1 cellular context compared by ENCODE assay signal in the genomic region with DNA sequence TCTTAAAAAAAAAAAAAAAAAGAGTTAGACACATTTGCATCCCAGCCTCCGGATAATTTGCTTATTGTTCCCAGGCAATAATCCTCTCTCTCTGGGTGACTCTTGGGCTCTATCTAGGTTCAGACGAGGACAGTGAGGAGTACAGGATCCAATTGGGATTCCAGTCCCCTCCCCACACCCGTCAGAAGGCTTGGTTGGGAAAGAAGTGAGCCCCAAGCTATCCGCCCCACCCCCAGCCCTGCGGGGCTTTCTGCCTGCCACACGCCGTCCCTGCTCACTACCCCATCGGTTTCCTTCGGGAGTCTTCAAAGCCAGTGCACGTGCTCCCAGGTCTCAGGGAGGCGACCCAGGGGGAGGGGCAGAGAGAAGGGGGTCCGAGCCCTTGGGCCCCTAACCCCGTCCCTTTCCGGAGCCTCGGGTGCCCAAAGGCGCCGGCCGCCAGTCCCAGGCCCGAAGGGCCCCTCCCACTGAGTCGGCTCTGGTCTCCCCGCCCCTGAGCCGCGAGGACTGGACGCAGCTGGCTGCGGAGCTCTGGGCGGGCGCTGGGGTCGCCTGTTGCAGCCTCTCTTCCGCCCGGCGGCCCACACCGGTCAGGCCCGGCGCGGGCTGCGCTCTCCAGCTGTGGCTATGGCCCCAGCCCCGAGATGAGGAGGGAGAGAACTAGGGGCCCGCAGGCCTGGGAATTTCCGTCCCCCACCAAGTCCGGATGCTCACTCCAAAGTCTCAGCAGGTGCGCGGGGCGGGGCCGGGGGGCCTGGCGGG.
TF ChIP-seq lines count a peak whose summit lies in the region.

No MANE protein-coding gene starts in this region.

TF ChIP-seq in SK-N-SH, 30 proteins besides CTCF, POLR2A, EP300 and RAD21 (continued from another document):
- TF ChIP-seq TAF1 (IDR thresholded peaks at IDR 0.05; ENCODE audit: borderline replicate concordance, low read depth, low read length), result no peak
- peak; percentile 32; the same call in 1 of the 2 replicates for TF ChIP-seq POLR2AphosphoS5 (IDR thresholded peaks at IDR 0.05; ENCODE audit: low read depth, low read length)
- TF ChIP-seq, protein P1, sequence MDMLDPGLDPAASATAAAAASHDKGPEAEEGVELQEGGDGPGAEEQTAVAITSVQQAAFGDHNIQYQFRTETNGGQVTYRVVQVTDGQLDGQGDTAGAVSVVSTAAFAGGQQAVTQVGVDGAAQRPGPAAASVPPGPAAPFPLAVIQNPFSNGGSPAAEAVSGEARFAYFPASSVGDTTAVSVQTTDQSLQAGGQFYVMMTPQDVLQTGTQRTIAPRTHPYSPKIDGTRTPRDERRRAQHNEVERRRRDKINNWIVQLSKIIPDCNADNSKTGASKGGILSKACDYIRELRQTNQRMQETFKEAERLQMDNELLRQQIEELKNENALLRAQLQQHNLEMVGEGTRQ (IDR thresholded peaks at IDR 0.05; ENCODE audit: borderline replicate concordance, low read depth, low read length), result no peak
- TF ChIP-seq, protein P2, sequence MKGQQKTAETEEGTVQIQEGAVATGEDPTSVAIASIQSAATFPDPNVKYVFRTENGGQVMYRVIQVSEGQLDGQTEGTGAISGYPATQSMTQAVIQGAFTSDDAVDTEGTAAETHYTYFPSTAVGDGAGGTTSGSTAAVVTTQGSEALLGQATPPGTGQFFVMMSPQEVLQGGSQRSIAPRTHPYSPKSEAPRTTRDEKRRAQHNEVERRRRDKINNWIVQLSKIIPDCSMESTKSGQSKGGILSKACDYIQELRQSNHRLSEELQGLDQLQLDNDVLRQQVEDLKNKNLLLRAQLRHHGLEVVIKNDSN (IDR thresholded peaks at IDR 0.05; ENCODE audit: borderline replicate concordance, low read depth), result no peak
- TF ChIP-seq NRF1 (IDR thresholded peaks at IDR 0.05; ENCODE audit: low read depth, low read length), result no peak
- no peak for TF ChIP-seq CHD2 (IDR thresholded peaks at IDR 0.05; ENCODE audit: low read length, partially characterized antibody)
- TF ChIP-seq MXI1 (IDR thresholded peaks at IDR 0.05; ENCODE audit: low read depth, low read length), result peak; percentile 79
- TF ChIP-seq EZH2phosphoT487 (IDR thresholded peaks at IDR 0.05; ENCODE audit: borderline replicate concordance, low read depth), result no peak
- TF ChIP-seq, protein P3, sequence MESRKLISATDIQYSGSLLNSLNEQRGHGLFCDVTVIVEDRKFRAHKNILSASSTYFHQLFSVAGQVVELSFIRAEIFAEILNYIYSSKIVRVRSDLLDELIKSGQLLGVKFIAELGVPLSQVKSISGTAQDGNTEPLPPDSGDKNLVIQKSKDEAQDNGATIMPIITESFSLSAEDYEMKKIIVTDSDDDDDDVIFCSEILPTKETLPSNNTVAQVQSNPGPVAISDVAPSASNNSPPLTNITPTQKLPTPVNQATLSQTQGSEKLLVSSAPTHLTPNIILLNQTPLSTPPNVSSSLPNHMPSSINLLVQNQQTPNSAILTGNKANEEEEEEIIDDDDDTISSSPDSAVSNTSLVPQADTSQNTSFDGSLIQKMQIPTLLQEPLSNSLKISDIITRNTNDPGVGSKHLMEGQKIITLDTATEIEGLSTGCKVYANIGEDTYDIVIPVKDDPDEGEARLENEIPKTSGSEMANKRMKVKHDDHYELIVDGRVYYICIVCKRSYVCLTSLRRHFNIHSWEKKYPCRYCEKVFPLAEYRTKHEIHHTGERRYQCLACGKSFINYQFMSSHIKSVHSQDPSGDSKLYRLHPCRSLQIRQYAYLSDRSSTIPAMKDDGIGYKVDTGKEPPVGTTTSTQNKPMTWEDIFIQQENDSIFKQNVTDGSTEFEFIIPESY (IDR thresholded peaks at IDR 0.05; ENCODE audit: borderline replicate concordance, low read depth), result no peak
- TF ChIP-seq, protein P4, sequence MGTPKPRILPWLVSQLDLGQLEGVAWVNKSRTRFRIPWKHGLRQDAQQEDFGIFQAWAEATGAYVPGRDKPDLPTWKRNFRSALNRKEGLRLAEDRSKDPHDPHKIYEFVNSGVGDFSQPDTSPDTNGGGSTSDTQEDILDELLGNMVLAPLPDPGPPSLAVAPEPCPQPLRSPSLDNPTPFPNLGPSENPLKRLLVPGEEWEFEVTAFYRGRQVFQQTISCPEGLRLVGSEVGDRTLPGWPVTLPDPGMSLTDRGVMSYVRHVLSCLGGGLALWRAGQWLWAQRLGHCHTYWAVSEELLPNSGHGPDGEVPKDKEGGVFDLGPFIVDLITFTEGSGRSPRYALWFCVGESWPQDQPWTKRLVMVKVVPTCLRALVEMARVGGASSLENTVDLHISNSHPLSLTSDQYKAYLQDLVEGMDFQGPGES (IDR thresholded peaks at IDR 0.05; ENCODE audit: low read depth, low read length), result no peak
- TF ChIP-seq, protein P5, sequence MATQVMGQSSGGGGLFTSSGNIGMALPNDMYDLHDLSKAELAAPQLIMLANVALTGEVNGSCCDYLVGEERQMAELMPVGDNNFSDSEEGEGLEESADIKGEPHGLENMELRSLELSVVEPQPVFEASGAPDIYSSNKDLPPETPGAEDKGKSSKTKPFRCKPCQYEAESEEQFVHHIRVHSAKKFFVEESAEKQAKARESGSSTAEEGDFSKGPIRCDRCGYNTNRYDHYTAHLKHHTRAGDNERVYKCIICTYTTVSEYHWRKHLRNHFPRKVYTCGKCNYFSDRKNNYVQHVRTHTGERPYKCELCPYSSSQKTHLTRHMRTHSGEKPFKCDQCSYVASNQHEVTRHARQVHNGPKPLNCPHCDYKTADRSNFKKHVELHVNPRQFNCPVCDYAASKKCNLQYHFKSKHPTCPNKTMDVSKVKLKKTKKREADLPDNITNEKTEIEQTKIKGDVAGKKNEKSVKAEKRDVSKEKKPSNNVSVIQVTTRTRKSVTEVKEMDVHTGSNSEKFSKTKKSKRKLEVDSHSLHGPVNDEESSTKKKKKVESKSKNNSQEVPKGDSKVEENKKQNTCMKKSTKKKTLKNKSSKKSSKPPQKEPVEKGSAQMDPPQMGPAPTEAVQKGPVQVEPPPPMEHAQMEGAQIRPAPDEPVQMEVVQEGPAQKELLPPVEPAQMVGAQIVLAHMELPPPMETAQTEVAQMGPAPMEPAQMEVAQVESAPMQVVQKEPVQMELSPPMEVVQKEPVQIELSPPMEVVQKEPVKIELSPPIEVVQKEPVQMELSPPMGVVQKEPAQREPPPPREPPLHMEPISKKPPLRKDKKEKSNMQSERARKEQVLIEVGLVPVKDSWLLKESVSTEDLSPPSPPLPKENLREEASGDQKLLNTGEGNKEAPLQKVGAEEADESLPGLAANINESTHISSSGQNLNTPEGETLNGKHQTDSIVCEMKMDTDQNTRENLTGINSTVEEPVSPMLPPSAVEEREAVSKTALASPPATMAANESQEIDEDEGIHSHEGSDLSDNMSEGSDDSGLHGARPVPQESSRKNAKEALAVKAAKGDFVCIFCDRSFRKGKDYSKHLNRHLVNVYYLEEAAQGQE (IDR thresholded peaks at IDR 0.05; ENCODE audit: low read depth, low read length), result no peak
- TF ChIP-seq FOSL2 (IDR thresholded peaks at IDR 0.05; ENCODE audit: borderline replicate concordance, low read depth), result no peak
- TF ChIP-seq, protein P6, sequence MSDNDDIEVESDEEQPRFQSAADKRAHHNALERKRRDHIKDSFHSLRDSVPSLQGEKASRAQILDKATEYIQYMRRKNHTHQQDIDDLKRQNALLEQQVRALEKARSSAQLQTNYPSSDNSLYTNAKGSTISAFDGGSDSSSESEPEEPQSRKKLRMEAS (IDR thresholded peaks at IDR 0.05; ENCODE audit: low read depth), result peak; percentile 59; the same call in 1 of the 2 replicates
- 0 out of 2 replicates have a peak, but pooled peaks have one; percentile 34 for TF ChIP-seq SIN3A (IDR thresholded peaks at IDR 0.05; ENCODE audit: borderline replicate concordance, low read depth, low read length)
TF ChIP-seq in SK-N-SH: peak in this region for 5.
